Comparison of ENCODE assay signal across 22 cellular contexts in genomic region chr13:112772539-112772909, GRCh38.
"Had no signal": no experiment of that assay in that cellular context is flagged by ENCODE, and none has a peak within 500 bp of the region (broad histone marks: within the 10 kb centered on the region; RNA-seq: fewer than 3 reads in every experiment).

No MANE protein-coding gene starts in this region.

- H3K9me3 Mint-ChIP-seq: activated T-cell treated with anti-CD3 and anti-CD28 coated beads, Interleukin-2, amount 50 U/mL, for 72 hours; effector memory CD8-positive, alpha-beta T cell; naive thymus-derived CD4-positive, alpha-beta T cell; stimulated activated naive CD8-positive, alpha-beta T cell treated with anti-CD3 and anti-CD28 coated beads, Interleukin-15, Interleukin-2, amounts not matched to agents 100 ng/mL and 50 ng/mL, for 24 hours had no signal

- H3K9me3 ChIP-seq: body of pancreas, gastrocnemius medialis, right lobe of liver, thoracic aorta had no signal

- H3K27me3 Mint-ChIP-seq: activated CD4-positive, alpha-beta T cell treated with anti-CD3 and anti-CD28 coated beads for 36 hours; activated naive CD8-positive, alpha-beta T cell; effector memory CD8-positive, alpha-beta T cell; naive thymus-derived CD4-positive, alpha-beta T cell; stimulated activated naive CD8-positive, alpha-beta T cell treated with anti-CD3 and anti-CD28 coated beads, Interleukin-15, Interleukin-2, amounts not matched to agents 100 ng/mL and 50 ng/mL, for 24 hours had no signal

- H3K36me3 Mint-ChIP-seq: activated naive CD8-positive, alpha-beta T cell had no signal

- H3K4me1 ChIP-seq: parathyroid adenoma had no signal

- DNase-seq: activated CD4-positive, alpha-beta T cell treated with anti-CD3 and anti-CD28 coated beads for 36 hours; activated CD4-positive, CD25-positive, alpha-beta regulatory T cell; activated naive CD4-positive, alpha-beta T cell treated with Interleukin-2 at 50 U/mL for 16 hours; activated T-cell treated with anti-CD3 and anti-CD28 coated beads for 4 hours; activated T-cell treated with anti-CD3 and anti-CD28 coated beads, Interleukin-2, amount 50 U/mL, for 72 hours; anterior cingulate cortex; effector memory CD8-positive, alpha-beta T cell; erythroblast; gastrocnemius medialis; hippocampal formation; naive thymus-derived CD4-positive, alpha-beta T cell; right lobe of liver; stimulated activated CD4-positive, alpha-beta T cell treated with anti-CD3 and anti-CD28 coated beads, Interleukin-12 subunit alpha, Interleukin-12 subunit beta, amount 100 ng/mL, for 4 hours; stimulated activated CD4-positive, alpha-beta T cell treated with anti-CD3 and anti-CD28 coated beads, Interleukin-4, amount 100 ng/mL, for 1 hour; T-helper 2 cell; trophoblast cell had no signal

- H3K27ac Mint-ChIP-seq: activated CD4-positive, alpha-beta T cell treated with anti-CD3 and anti-CD28 coated beads for 36 hours; activated naive CD8-positive, alpha-beta T cell; activated T-cell treated with anti-CD3 and anti-CD28 coated beads, Interleukin-2, amount 50 U/mL, for 72 hours; naive thymus-derived CD4-positive, alpha-beta T cell; stimulated activated naive CD8-positive, alpha-beta T cell treated with anti-CD3 and anti-CD28 coated beads, Interleukin-15, Interleukin-2, amounts not matched to agents 100 ng/mL and 50 ng/mL, for 24 hours had no signal

- H2AFZ ChIP-seq: parathyroid adenoma had no signal

- H3K27me3 ChIP-seq: body of pancreas, gastrocnemius medialis, right lobe of liver had no signal

- H3K27ac ChIP-seq: coronary artery, gastrocnemius medialis, parathyroid adenoma, right lobe of liver, thoracic aorta had no signal

- H3K4me3 Mint-ChIP-seq: activated CD4-positive, alpha-beta T cell treated with anti-CD3 and anti-CD28 coated beads for 36 hours; activated naive CD8-positive, alpha-beta T cell; activated T-cell treated with anti-CD3 and anti-CD28 coated beads, Interleukin-2, amount 50 U/mL, for 72 hours; effector memory CD8-positive, alpha-beta T cell; naive thymus-derived CD4-positive, alpha-beta T cell; stimulated activated naive CD8-positive, alpha-beta T cell treated with anti-CD3 and anti-CD28 coated beads, Interleukin-15, Interleukin-2, amounts not matched to agents 100 ng/mL and 50 ng/mL, for 24 hours had no signal

- H3K36me3 ChIP-seq: gastrocnemius medialis, right lobe of liver, thoracic aorta had no signal

- H3K4me3 ChIP-seq: body of pancreas, coronary artery, gastrocnemius medialis, right lobe of liver, thoracic aorta had no signal
